ENCODE assay signal across 20 cellular contexts in the genomic region with DNA sequence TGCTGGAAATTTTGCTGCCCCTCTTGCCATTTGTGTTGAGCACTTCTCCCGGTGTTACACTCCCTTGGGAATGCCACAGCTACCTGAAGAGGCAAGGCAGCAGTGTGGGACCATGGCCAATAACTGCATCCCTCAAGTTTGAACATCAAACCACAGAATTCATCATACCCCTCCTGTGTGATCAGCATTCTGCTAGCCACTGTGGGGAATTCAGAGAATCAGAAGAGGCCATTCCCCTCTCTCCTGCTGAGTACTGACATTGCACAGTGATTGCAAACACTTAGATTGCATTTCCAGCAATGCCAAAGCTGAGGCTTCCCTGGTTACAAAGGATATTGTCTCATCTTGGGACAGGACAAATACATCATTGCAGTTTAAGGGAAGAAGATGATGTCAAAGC. TPM values are rescaled to one million over a fixed set of nuclear protein-coding genes. Genes with fewer than 3 reads are reported as not detected.
"Had no signal": no experiment of that assay in that cellular context is flagged by ENCODE, and none has a peak within 500 bp of the region (broad histone marks: within the 10 kb centered on the region; RNA-seq: fewer than 3 reads in every experiment).

No MANE protein-coding gene starts in this region.

- H3K4me1 ChIP-seq: Peyer's patch, SJSA1 had no signal

- H3K27ac ChIP-seq: Peyer's patch, SJSA1 had no signal

- ATAC-seq: activated CD4-positive, CD25-positive, alpha-beta regulatory T cell treated with anti-CD3 and anti-CD28 coated beads, Interleukin-2, amount 50 U/mL, for 24 hours; activated CD8-positive, alpha-beta memory T cell treated with anti-CD3 and anti-CD28 coated beads, Interleukin-2, amount 10 ng/mL, durations not matched to agents 7 days and 5 days had no signal

- H3K9me3 ChIP-seq: Peyer's patch, SJSA1 had no signal

- DNase-seq: activated CD4-positive, alpha-beta T cell treated with anti-CD3 and anti-CD28 coated beads for 4 hours; activated CD4-positive, alpha-beta T cell treated with anti-CD3 and anti-CD28 coated beads, Interleukin-2, amount 50 U/mL, for 48 hours; activated CD8-positive, alpha-beta memory T cell treated with anti-CD3 and anti-CD28 coated beads, Interleukin-2, amount 10 ng/mL, durations not matched to agents 7 days and 5 days; activated effector memory CD4-positive, alpha-beta T cell treated with Interleukin-2 at 50 U/mL for 16 hours; activated naive CD4-positive, alpha-beta T cell; activated T-cell treated with anti-CD3 and anti-CD28 coated beads, Interleukin-2, amount 50 U/mL, for 24 hours; aorta; caudate nucleus; Karpas-422; MM.1S; NCI-H1048; NCI-H146; NCI-H187 treated with DMSO at 0.1 percent for 48 hours; NCI-H446; Peyer's patch; SHP77 had no signal

- H3K4me3 ChIP-seq: Peyer's patch, SJSA1 had no signal

- H3K36me3 ChIP-seq: Peyer's patch, SJSA1 had no signal

- H3K27me3 ChIP-seq: Peyer's patch, SJSA1 had no signal

RNA-seq across cellular contexts. Expression of a gene that starts 12.2 kb away (rescaled TPM):
- total RNA-seq: activated CD8-positive, alpha-beta memory T cell treated with anti-CD3 and anti-CD28 coated beads, Interleukin-2, amount 10 ng/mL, durations not matched to agents 7 days and 5 days; activated T-helper 1 cell treated with anti-CD3 and anti-CD28 coated beads, Interleukin-12 subunit alpha, Interleukin-12 subunit beta, Interleukin-2, Interleukin-4 antibody, amounts not matched to agents 30 ng/mL and 10 ng/mL and 1 ng/mL, durations not matched to agents 14 hours and 24 hours and 36 hours; aorta; cerebellum; Peyer's patch; SJSA1 had no signal

RNA-seq across cellular contexts. Expression of a gene that starts 39.1 kb away (rescaled TPM):
- total RNA-seq: activated CD8-positive, alpha-beta memory T cell treated with anti-CD3 and anti-CD28 coated beads, Interleukin-2, amount 10 ng/mL, durations not matched to agents 7 days and 5 days; activated T-helper 1 cell treated with anti-CD3 and anti-CD28 coated beads, Interleukin-12 subunit alpha, Interleukin-12 subunit beta, Interleukin-2, Interleukin-4 antibody, amounts not matched to agents 30 ng/mL and 10 ng/mL and 1 ng/mL, durations not matched to agents 14 hours and 24 hours and 36 hours had no signal
